In the genomic region with DNA sequence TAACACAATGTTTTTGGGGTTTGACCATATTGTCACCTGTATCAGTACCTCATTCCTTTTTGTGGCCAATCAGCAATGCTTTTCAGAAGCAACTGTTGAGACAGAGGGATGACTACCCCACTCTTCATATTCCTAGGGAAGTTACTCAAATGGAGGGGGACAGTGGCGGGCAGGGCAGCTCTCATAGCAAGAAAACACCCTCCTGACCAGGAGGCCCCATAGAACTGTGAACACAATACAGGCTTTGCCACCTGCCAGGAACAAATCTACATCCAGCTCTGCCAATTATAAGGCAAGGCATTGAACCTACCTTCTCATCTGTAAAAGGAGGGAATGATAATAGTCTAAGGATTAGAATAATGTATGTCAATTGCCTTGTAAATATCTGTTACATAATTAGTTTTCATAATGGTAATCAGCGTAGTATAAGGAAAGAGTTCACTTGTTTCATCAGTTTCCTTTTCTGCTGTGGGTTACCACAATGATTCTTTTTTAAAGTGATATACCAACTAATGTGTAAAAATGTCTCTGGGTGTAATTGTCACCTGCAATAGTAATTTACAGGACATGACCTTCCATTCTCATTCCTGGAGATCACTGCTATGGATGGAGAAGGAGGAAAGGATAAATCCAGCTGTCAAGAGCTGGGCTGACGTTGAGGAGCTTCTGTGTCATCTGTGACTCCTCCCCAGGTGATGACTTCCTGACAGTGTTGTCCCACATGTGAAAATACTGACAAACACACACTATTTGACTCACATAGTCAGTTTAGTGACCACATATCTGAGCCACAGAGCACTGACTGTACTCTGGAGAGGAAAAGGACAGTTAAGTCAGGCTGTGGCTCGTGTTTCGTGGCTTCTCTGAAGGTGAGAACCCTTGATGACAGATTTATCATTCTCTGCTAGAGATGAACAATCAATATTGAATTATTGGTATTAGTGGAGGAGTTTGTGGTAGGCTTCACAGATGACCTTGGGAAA, we compare ENCODE assay signal across 8 cellular contexts. TPM values are rescaled to one million over a fixed set of nuclear protein-coding genes. Genes with fewer than 3 reads are reported as not detected.
DNase-seq lines count a peak whose midpoint lies in the region; ATAC-seq and TF ChIP-seq lines count a peak whose summit lies in the region.

No MANE protein-coding gene starts in this region.

- intact Hi-C loops in posterior vena cava (cut with DNase I), result no loop called here

- in situ Hi-C loops in G401 (cut with HindIII; ENCODE audit: low sequenced_read_pairs), result no loop called here

- 49% methylated on average over 5 of the region's 5 CpGs for WGBS in thymus

- peak; percentile 15 to 21 (median 17) for DNase-seq in activated CD4-positive, CD25-positive, alpha-beta regulatory T cell (lab: John Stamatoyannopoulos, UW)
- peak; percentile 63 for DNase-seq in fibroblast of mammary gland (ENCODE audit: low read depth)
- no peak for DNase-seq in germinal center (ENCODE audit: low spot score)
- no peak for DNase-seq in posterior vena cava (ENCODE audit: low spot score)
- DNase-seq in G401 (ENCODE audit: low spot score), result no peak

- H3K4me3 ChIP-seq in fibroblast of mammary gland (ENCODE audit: control insufficient read depth, low read depth, low read length) (no peak overlapping the region), thymus (ENCODE audit: low read length) (no peak overlapping the region)

- peak overlapping the region; percentile 22 for H3K27ac ChIP-seq in thymus (ENCODE audit: low read depth)

- no peaks in the 10 kb centered on the region for H3K27me3 ChIP-seq in thymus (ENCODE audit: control insufficient read depth, insufficient read depth)

- no peak for TF ChIP-seq CTCF in fibroblast of mammary gland (conservative IDR thresholded peaks at IDR 0.05; ENCODE audit: control insufficient read depth, insufficient read depth, low read depth, low read length)

- H3K36me3 ChIP-seq in thymus (ENCODE audit: control insufficient read depth, insufficient read depth), result no peaks in the 10 kb centered on the region

- H3K4me1 ChIP-seq in thymus (ENCODE audit: control insufficient read depth, insufficient read depth, low read length), result peaks cover 2% of the 10 kb centered on the region

- peak; percentile 85 for ATAC-seq in GM18858 (IDR thresholded peaks at IDR 0.05; ENCODE audit: unreplicated experiment)
- peak; percentile 81 for ATAC-seq in HG02840 (IDR thresholded peaks at IDR 0.05; ENCODE audit: low FRiP score, unreplicated experiment)

- H3K9me3 ChIP-seq in thymus (ENCODE audit: control insufficient read depth), result no peaks in the 10 kb centered on the region

RNA-seq across cellular contexts. Expression of gene ALPK2, which starts 13.4 kb away (rescaled TPM):
- 10.5 TPM for polyA plus RNA-seq in thymus
- total RNA-seq in posterior vena cava, result not detected
- 0.07 and 0.37 TPM in 2 replicates for total RNA-seq in G401 (2014; rRNA removed; shearing (Covaris generic))

RNA-seq across cellular contexts. Expression of gene MALT1, which starts 55.8 kb away (rescaled TPM):
- polyA plus RNA-seq in thymus, result 35.2 TPM
- 10 to 100 TPM; 12.8 to 19.1 TPM for total RNA-seq in posterior vena cava
- 9.8 and 10.8 TPM in 2 replicates for total RNA-seq in G401 (2014; rRNA removed; shearing (Covaris generic))

Comparison
In these comparisons a context has a peak if more than half of its experiments do, and no peak if none do; other contexts are left out.
1. DNase-seq: peak in activated CD4-positive, CD25-positive, alpha-beta regulatory T cell (4 of 4) and fibroblast of mammary gland (single experiment); none in germinal center (single experiment), posterior vena cava (single experiment) and G401 (single experiment).